1 cellular context compared by ENCODE assay signal in genomic region chr20:50611128-50611810, GRCh38.
TF ChIP-seq lines count a peak whose summit lies in the region.

No MANE protein-coding gene starts in this region.

TF ChIP-seq in GM23338, 12 proteins besides CTCF, POLR2A, EP300 and RAD21 (continued from another document):
- TF ChIP-seq REST (IDR thresholded peaks at IDR 0.05; ENCODE audit: unreplicated experiment) (no peak), ZNF331 (CRISPR knock-in tag; IDR thresholded peaks at IDR 0.05; ENCODE audit: low read depth) (no peak), STAT1 (IDR thresholded peaks at IDR 0.05; ENCODE audit: unreplicated experiment) (no peak), EZH2phosphoT487 (IDR thresholded peaks at IDR 0.05; ENCODE audit: unreplicated experiment) (no peak), ZNF462 (CRISPR knock-in tag; IDR thresholded peaks at IDR 0.05) (no peak)
